In the genomic region with DNA sequence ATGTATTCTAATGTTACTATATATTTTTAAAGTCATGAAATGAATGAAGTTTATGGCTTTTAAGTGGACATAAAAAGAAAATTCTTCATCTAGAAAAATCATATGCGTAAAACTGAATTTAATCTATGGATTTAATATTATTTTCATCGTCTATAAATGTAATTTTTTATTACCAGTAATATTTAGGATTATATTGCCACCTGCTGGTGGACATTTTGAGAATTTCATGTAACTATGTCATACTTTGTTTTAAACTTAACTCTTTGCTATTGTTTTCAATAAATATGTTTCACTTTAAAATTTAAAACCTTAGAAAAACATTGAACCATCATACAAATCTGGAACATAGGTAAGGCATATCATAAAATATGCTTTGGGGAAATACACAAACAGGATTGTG, we compare ENCODE assay signal across 10 cellular contexts.
DNase-seq lines count a peak whose midpoint lies in the region; ATAC-seq and TF ChIP-seq lines count a peak whose summit lies in the region.
"Had no signal": no experiment of that assay in that cellular context is flagged by ENCODE, and none has a peak within 500 bp of the region (broad histone marks: within the 10 kb centered on the region; RNA-seq: fewer than 3 reads in every experiment).

No MANE protein-coding gene starts in this region.

- no peak overlapping the region for H3K4me2 ChIP-seq in GM23338

- H3K36me3 ChIP-seq in GM23338 (ENCODE audit: insufficient read depth), result no peaks in the 10 kb centered on the region

- DNase-seq in ACHN (peak; percentile 39), GM23338 (ENCODE audit: low spot score) (peak; percentile 33), amniotic epithelial cell (ENCODE audit: low read depth) (peak; percentile 22), kidney glomerular epithelial cell (lab: John Stamatoyannopoulos, UW) (peak; percentile 16), Calu3 (no peak), SK-N-DZ (ENCODE audit: low spot score) (no peak), T-cell (no peak), hippocampal formation (lab: John Stamatoyannopoulos, UW) (no peak)
- DNase-seq: activated naive CD4-positive, alpha-beta T cell had no signal

- no peaks in the 10 kb centered on the region for H3K27me3 ChIP-seq in GM23338 (ENCODE audit: insufficient read depth)

- H3K27me3 Mint-ChIP-seq in GM23338 (ENCODE audit: insufficient read depth, low read depth, poor library complexity) (no peaks in the 10 kb centered on the region), Calu3 (ENCODE audit: unreplicated experiment) (no peaks in the 10 kb centered on the region), T-cell (peaks cover 0 to 21% of the 10 kb centered on the region in 2 donors)

- no peak overlapping the region for H2AFZ ChIP-seq in GM23338

- H3K4me1 Mint-ChIP-seq in GM23338, result no peaks in the 10 kb centered on the region
- H3K4me1 Mint-ChIP-seq in Calu3 (ENCODE audit: low read depth, unreplicated experiment), result no peaks in the 10 kb centered on the region
- no peaks in the 10 kb centered on the region for H3K4me1 Mint-ChIP-seq in T-cell

- H3K4me3 Mint-ChIP-seq in GM23338 (no peak overlapping the region), Calu3 (ENCODE audit: low read depth, unreplicated experiment) (no peak overlapping the region), T-cell (no peak overlapping the region)
- H3K4me3 Mint-ChIP-seq: T-helper 2 cell treated with Interferon-gamma antibody and Interleukin-4, amounts not matched to agents 5 μg/mL and 100 μg/mL, for 36 hours had no signal

- no peaks in the 10 kb centered on the region for H3F3A ChIP-seq in GM23338 (replicated peaks; ENCODE audit: low read depth)

- H3K9me3 Mint-ChIP-seq in GM23338 (peaks cover 18% of the 10 kb centered on the region), Calu3 (ENCODE audit: low read depth, unreplicated experiment) (no peaks in the 10 kb centered on the region), T-cell (no peaks in the 10 kb centered on the region)
- H3K9me3 Mint-ChIP-seq: T-helper 2 cell treated with Interferon-gamma antibody and Interleukin-4, amounts not matched to agents 5 μg/mL and 100 μg/mL, for 36 hours had no signal

- TF ChIP-seq CTCF in GM23338 (conservative IDR thresholded peaks at IDR 0.05; ENCODE audit: low read depth in 2 of 2) (peak in 1 of 2 experiments; percentile 63; a peak in 3 of 4 replicates), Calu3 (IDR thresholded peaks at IDR 0.05; ENCODE audit: unreplicated experiment) (no peak)

- ATAC-seq in GM23338 (no peak), T-cell (replicated peaks in 1 of 4) (no peak)

- H3K9me2 ChIP-seq in GM23338 (ENCODE audit: insufficient read depth), result peaks cover 4% of the 10 kb centered on the region; the same call in 1 of the 2 replicates

- H3K27ac ChIP-seq in GM23338 (ENCODE audit: low read depth), result no peak overlapping the region

- in situ Hi-C loops in ACHN (cut with HindIII; ENCODE audit: low pct_ligation_motif_present, low pct_unique_long_range_greater_than_20kb, low sequenced_read_pairs), result no loop called here

- peaks cover 15% of the 10 kb centered on the region; the same call in 2 of the 3 replicates for H3K36me3 Mint-ChIP-seq in GM23338 (ENCODE audit: low read depth)
- H3K36me3 Mint-ChIP-seq in Calu3 (ENCODE audit: insufficient read depth, unreplicated experiment), result peaks cover 6% of the 10 kb centered on the region
- H3K36me3 Mint-ChIP-seq in T-cell, result no peaks in the 10 kb centered on the region

- no peak overlapping the region for H3K4me3 ChIP-seq in GM23338

- POLR2A ChIA-PET in T-cell (lab: Charles Lee), result interaction anchor here in 1 of 2 donors (0.5 kb wide), 1 partner anchor 14 kb away, joined by 5 read pairs; no protein-coding TSS in a partner anchor

- no peak overlapping the region for H3K27ac Mint-ChIP-seq in GM23338
- H3K27ac Mint-ChIP-seq in Calu3 (ENCODE audit: unreplicated experiment), result no peak overlapping the region
- no peak overlapping the region for H3K27ac Mint-ChIP-seq in T-cell
- H3K27ac Mint-ChIP-seq: T-helper 2 cell treated with Interferon-gamma antibody and Interleukin-4, amounts not matched to agents 5 μg/mL and 100 μg/mL, for 36 hours had no signal

- no TSS peak for BruUV-seq in Calu3 (replicated peaks; lab: Mats Ljungman, UMichigan)

- CTCF ChIA-PET in Calu3 (lab: Charles Lee), result no interaction called here
- CTCF ChIA-PET in T-cell (lab: Charles Lee), result no interaction called here

- no peaks in the 10 kb centered on the region for H3K79me2 ChIP-seq in GM23338 (replicated peaks; ENCODE audit: insufficient read depth)

- intact Hi-C loops in Calu3 (cut with micrococcal nuclease; ENCODE audit: unreplicated experiment), result loop anchor here (1.0 to 2.0 kb wide), 3 partner anchors 87 to 419 kb away; no protein-coding TSS in a partner anchor

- H3K4me1 ChIP-seq in GM23338 (ENCODE audit: insufficient read depth), result no peaks in the 10 kb centered on the region

- no peaks in the 10 kb centered on the region for H4K20me1 ChIP-seq in GM23338 (replicated peaks; ENCODE audit: insufficient read depth)

TF ChIP-seq in GM23338, 12 proteins besides CTCF, POLR2A, EP300 and RAD21 (continues in another document):
- no peak for TF ChIP-seq ZNF462 (CRISPR knock-in tag; IDR thresholded peaks at IDR 0.05)
- no peak for TF ChIP-seq STAT1 (IDR thresholded peaks at IDR 0.05; ENCODE audit: unreplicated experiment)
- no peak for TF ChIP-seq POLR2AphosphoS5 (IDR thresholded peaks at IDR 0.05; ENCODE audit: low read depth)
- TF ChIP-seq ZNF114 (CRISPR knock-in tag; IDR thresholded peaks at IDR 0.05), result no peak
- TF ChIP-seq JUNB (IDR thresholded peaks at IDR 0.05; ENCODE audit: unreplicated experiment), result no peak

Comparison
In these comparisons a context has a peak if more than half of its experiments do, and no peak if none do; other contexts are left out.
1. DNase-seq: peak in ACHN (single experiment), GM23338 (single experiment), amniotic epithelial cell (single experiment) and kidney glomerular epithelial cell (single experiment); none in Calu3 (single experiment), SK-N-DZ (single experiment), T-cell (0 of 34) and hippocampal formation (0 of 2).